ENCODE assay signal across 29 cellular contexts in genomic region chr16:74140557-74140956, GRCh38.
"Had no signal": no experiment of that assay in that cellular context is flagged by ENCODE, and none has a peak within 500 bp of the region (broad histone marks: within the 10 kb centered on the region; RNA-seq: fewer than 3 reads in every experiment).

No MANE protein-coding gene starts in this region.

- ATAC-seq: effector memory CD8-positive, alpha-beta T cell; esophagus mucosa; foreskin keratinocyte; gastrocnemius medialis; gastroesophageal sphincter; heart left ventricle; heart right ventricle had no signal

- H3K4me1 Mint-ChIP-seq: endodermal cell had no signal

- H3K4me2 ChIP-seq: hepatocyte had no signal

- H3K27me3 Mint-ChIP-seq: effector memory CD8-positive, alpha-beta T cell had no signal

- H3K4me3 ChIP-seq: coronary artery, dorsolateral prefrontal cortex, esophagus muscularis mucosa, esophagus squamous epithelium, gastrocnemius medialis, gastroesophageal sphincter, heart left ventricle, heart right ventricle, hepatocyte had no signal

- H3K27me3 ChIP-seq: dorsolateral prefrontal cortex, esophagus muscularis mucosa, esophagus squamous epithelium, foreskin keratinocyte, gastrocnemius medialis, gastroesophageal sphincter, heart left ventricle, heart right ventricle, hepatocyte had no signal

- H3K27ac Mint-ChIP-seq: dendritic cell treated with granulocyte-macrophage colony-stimulating factor and Interleukin-4, amounts not matched to agents 40 ng/mL and 50 ng/mL, for 4 days; effector memory CD8-positive, alpha-beta T cell; endodermal cell had no signal

- H3K79me2 ChIP-seq: hepatocyte had no signal

- H2AFZ ChIP-seq: hepatocyte had no signal

- H3K4me1 ChIP-seq: esophagus squamous epithelium, foreskin keratinocyte, gastrocnemius medialis, heart left ventricle, heart right ventricle had no signal

- H3K36me3 ChIP-seq: esophagus muscularis mucosa, esophagus squamous epithelium, gastrocnemius medialis, gastroesophageal sphincter, heart left ventricle, heart right ventricle had no signal

- H3K9me3 ChIP-seq: gastrocnemius medialis had no signal

- DNase-seq: cortex of kidney; dermis blood vessel endothelial cell; dorsolateral prefrontal cortex; effector CD4-positive, alpha-beta T cell; effector CD8-positive, alpha-beta T cell; effector memory CD4-positive, alpha-beta T cell; effector memory CD8-positive, alpha-beta T cell; endodermal cell; erythroblast; esophagus squamous epithelium; foreskin fibroblast; foreskin keratinocyte; foreskin melanocyte; gastrocnemius medialis; glutamatergic neuron; head of caudate nucleus; heart left ventricle; heart right ventricle; hippocampal formation had no signal

- FAIRE-seq: endometrium, endothelial cell of umbilical vein, frontal cortex had no signal

- H3K27ac ChIP-seq: coronary artery, dorsolateral prefrontal cortex, epithelial cell of prostate, esophagus muscularis mucosa, esophagus squamous epithelium, foreskin keratinocyte, gastrocnemius medialis, gastroesophageal sphincter, heart left ventricle, heart right ventricle, hepatocyte had no signal

- H3K4me3 Mint-ChIP-seq: dendritic cell treated with granulocyte-macrophage colony-stimulating factor and Interleukin-4, amounts not matched to agents 40 ng/mL and 50 ng/mL, for 4 days; effector memory CD8-positive, alpha-beta T cell; endodermal cell had no signal
